8 cellular contexts compared by ENCODE assay signal in genomic region chr9:129414377-129415021, GRCh38.
DNase-seq lines count a peak whose midpoint lies in the region; ATAC-seq and TF ChIP-seq lines count a peak whose summit lies in the region.

No MANE protein-coding gene starts in this region.

- H3K9ac ChIP-seq in stomach smooth muscle (ENCODE audit: low read length in 2 of 2), result peak overlapping the region; percentile 81 to 95

- no peaks in the 10 kb centered on the region for H3K27me3 ChIP-seq in stomach smooth muscle (ENCODE audit: control insufficient read depth in 1 of 2, insufficient read depth in 2 of 2, low read length in 2 of 2)

- H3K4me1 ChIP-seq in stomach smooth muscle (ENCODE audit: control insufficient read depth, insufficient read depth, low read length), result peaks cover 30% of the 10 kb centered on the region

- no peak for TF ChIP-seq POLR2A in GM18505 (IDR thresholded peaks at IDR 0.05; ENCODE audit: borderline replicate concordance, extremely low read depth, insufficient read depth, insufficient read length)

- no peaks in the 10 kb centered on the region for H3K36me3 ChIP-seq in stomach smooth muscle (ENCODE audit: control insufficient read depth in 2 of 2, insufficient read depth in 2 of 2, low read length in 2 of 2)

- H3K27ac ChIP-seq in stomach smooth muscle (ENCODE audit: low read length), result peak overlapping the region; percentile 98

- H3K4me3 ChIP-seq in stomach smooth muscle (ENCODE audit: low read length in 2 of 2), result peak overlapping the region; percentile 55 to 78

- H3K9me3 ChIP-seq in stomach smooth muscle (ENCODE audit: control insufficient read depth in 2 of 2, low read length in 2 of 2), result no peaks in the 10 kb centered on the region

- ATAC-seq in GM18505 (IDR thresholded peaks at IDR 0.05; ENCODE audit: unreplicated experiment), result no peak

- peak; percentile 52 for DNase-seq in DMS 273 (lab: John Stamatoyannopoulos, UW; ENCODE audit: unreplicated experiment)
- no peak for DNase-seq in DMS 273 treated with DMSO at 0.1 percent for 48 hours (lab: John Stamatoyannopoulos, UW)
- DNase-seq in T-helper 2 cell, result peak in 3 of 5 experiments; percentile 19 to 28 (median 24)
- DNase-seq in dedifferentiated amniotic fluid mesenchymal stem cell (ENCODE audit: extremely low spot score), result peak; percentile 52
- DNase-seq in medulla oblongata (ENCODE audit: extremely low spot score), result peak; percentile 35
- no peak for DNase-seq in NCI-H345 treated with DMSO at 0.1 percent for 48 hours (lab: John Stamatoyannopoulos, UW; ENCODE audit: unreplicated experiment)

Comparison
In these comparisons a context has a peak if more than half of its experiments do, and no peak if none do; other contexts are left out.
1. DNase-seq: peak in DMS 273 (single experiment), T-helper 2 cell (3 of 5), dedifferentiated amniotic fluid mesenchymal stem cell (single experiment) and medulla oblongata (single experiment); none in DMS 273 treated with DMSO at 0.1 percent for 48 hours (single experiment) and NCI-H345 treated with DMSO at 0.1 percent for 48 hours (single experiment).